In genomic region chr2:60569680-60570111, GRCh38 we compare ENCODE assay signal across 11 cellular contexts. TPM values are rescaled to one million over a fixed set of nuclear protein-coding genes. Genes with fewer than 3 reads are reported as not detected.
DNase-seq lines count a peak whose midpoint lies in the region; ATAC-seq, FAIRE-seq and TF ChIP-seq lines count a peak whose summit lies in the region.
"Had no signal": no experiment of that assay in that cellular context is flagged by ENCODE, and none has a peak within 500 bp of the region (broad histone marks: within the 10 kb centered on the region; RNA-seq: fewer than 3 reads in every experiment).

No MANE protein-coding gene starts in this region.

- H2AFZ ChIP-seq in astrocyte (ENCODE audit: low read depth, low read length), result peak overlapping the region; percentile 47

- H3K4me2 ChIP-seq in A549 (peak overlapping the region; percentile 55), astrocyte (ENCODE audit: low read length) (peak overlapping the region; percentile 96)

- H3K4me3 ChIP-seq in A549 (no peak overlapping the region; the same call in 2 of the 3 replicates), GM12864 (ENCODE audit: low read depth, low read length) (peak overlapping the region; percentile 18; the same call in 1 of the 2 replicates), astrocyte (ENCODE audit: insufficient read depth, low read depth, low read length) (peak overlapping the region; percentile 58), SJCRH30 (no peak overlapping the region)

- FAIRE-seq in A549 (lab: Jason Lieb, UNC) (no peak), astrocyte (lab: Jason Lieb, UNC) (no peak)
- FAIRE-seq: small intestine had no signal

- H3K9ac ChIP-seq in astrocyte (ENCODE audit: low read length), result peak overlapping the region; percentile 53

- CTCF ChIA-PET in A549 (lab: Yijun Ruan, JAX), result interaction anchor here (0.6 to 5.7 kb wide), 4 partner anchors 9 to 1488 kb away, joined by 3 to 33 read pairs (median 12); no protein-coding TSS in a partner anchor

- TF ChIP-seq POLR2A in A549 (IDR thresholded peaks at IDR 0.05; ENCODE audit: low read length), result no peak

- in situ Hi-C loops in GM13976 (cut with MboI; ENCODE audit: low sequenced_read_pairs, unreplicated experiment), result loop anchor here (25.0 kb wide), 2 partner anchors 1257 to 1807 kb away; no protein-coding TSS in a partner anchor

- WGBS in A549 (ENCODE audit: missing lambda C conversion rate), result 12% methylated on average over 13 of the region's 13 CpGs

- no peak overlapping the region for H3K27ac ChIP-seq in A549
- H3K27ac ChIP-seq in astrocyte (ENCODE audit: low read depth, low read length), result no peak overlapping the region
- H3K27ac ChIP-seq in SJCRH30, result no peak overlapping the region

- H3K4me1 Mint-ChIP-seq in astrocyte (ENCODE audit: low read depth, unreplicated experiment), result no peaks in the 10 kb centered on the region
- H3K4me1 Mint-ChIP-seq: stimulated activated naive CD8-positive, alpha-beta T cell treated with anti-CD3 and anti-CD28 coated beads, Interleukin-15, amount 100 ng/mL, for 72 hours had no signal

- TF ChIP-seq CTCF in A549 (IDR thresholded peaks at IDR 0.05), result no peak
- TF ChIP-seq CTCF in GM12864 (IDR thresholded peaks at IDR 0.05; ENCODE audit: low read depth, low read length, missing control alignments), result no peak
- no peak for TF ChIP-seq CTCF in astrocyte (IDR thresholded peaks at IDR 0.05; ENCODE audit: insufficient read depth, low read depth, low read length)
- TF ChIP-seq CTCF in GM13976 (IDR thresholded peaks at IDR 0.05; ENCODE audit: borderline replicate concordance, control extremely low read depth, extremely low read depth, insufficient read depth, missing control alignments), result no peak

- peaks cover 22% of the 10 kb centered on the region for H3K27me3 Mint-ChIP-seq in astrocyte (ENCODE audit: low read depth, unreplicated experiment)

- H3K79me2 ChIP-seq in astrocyte (ENCODE audit: insufficient read depth, low read length), result no peaks in the 10 kb centered on the region

- no peaks in the 10 kb centered on the region for H4K20me1 ChIP-seq in astrocyte (ENCODE audit: insufficient read depth, low read length)

- no peak for TF ChIP-seq RAD21 in A549 (conservative IDR thresholded peaks at IDR 0.05 in 1 of 2, IDR thresholded peaks at IDR 0.05 in 1 of 2)

- H3K9me3 ChIP-seq in A549, result no peaks in the 10 kb centered on the region
- H3K9me3 ChIP-seq in astrocyte (ENCODE audit: insufficient read depth, low read depth, low read length), result no peaks in the 10 kb centered on the region
- H3K9me3 ChIP-seq in SJCRH30 (replicated peaks), result no peaks in the 10 kb centered on the region

- POLR2A ChIA-PET in A549 (lab: Yijun Ruan, JAX), result interaction anchor here (0.7 kb wide), 1 partner anchor 1936 kb away, joined by 4 read pairs; no protein-coding TSS in a partner anchor

- H3K4me1 ChIP-seq in A549 (no peaks in the 10 kb centered on the region), astrocyte (ENCODE audit: insufficient read depth, low read length) (peaks cover 3% of the 10 kb centered on the region), SJCRH30 (no peaks in the 10 kb centered on the region)

- ATAC-seq in A549 (peak in 1 of 2 experiments; percentile 26; a peak in 3 of 6 replicates), HG02973 (IDR thresholded peaks at IDR 0.05; ENCODE audit: unreplicated experiment) (no peak)
- ATAC-seq: stimulated activated naive CD8-positive, alpha-beta T cell treated with anti-CD3 and anti-CD28 coated beads, Interleukin-15, amount 100 ng/mL, for 72 hours had no signal

- H3K27ac Mint-ChIP-seq in astrocyte (ENCODE audit: unreplicated experiment), result no peak overlapping the region

- no peaks in the 10 kb centered on the region for H3K36me3 Mint-ChIP-seq in astrocyte (ENCODE audit: low read depth, unreplicated experiment)

- no peaks in the 10 kb centered on the region for H3K36me3 ChIP-seq in astrocyte (ENCODE audit: insufficient read depth, low read length)
- no peaks in the 10 kb centered on the region for H3K36me3 ChIP-seq in SJCRH30

- H3K4me3 Mint-ChIP-seq in astrocyte (ENCODE audit: unreplicated experiment), result no peak overlapping the region
- H3K4me3 Mint-ChIP-seq: stimulated activated naive CD8-positive, alpha-beta T cell treated with anti-CD3 and anti-CD28 coated beads, Interleukin-15, amount 100 ng/mL, for 72 hours had no signal

- no peak for TF ChIP-seq EP300 in A549 (IDR thresholded peaks at IDR 0.05)

- DNase-seq in A549 (ENCODE audit: low read depth in 1 of 2, low spot score in 1 of 2), result no peak
- no peak for DNase-seq in GM12864 (ENCODE audit: low read depth)
- DNase-seq in astrocyte (ENCODE audit: low read depth), result no peak
- DNase-seq in kidney tubule cell (ENCODE audit: low spot score), result peak; percentile 3
- DNase-seq in activated gamma-delta T cell (lab: John Stamatoyannopoulos, UW), result no peak
- no peak for DNase-seq in SJCRH30
- no peak for DNase-seq in GM13976 (ENCODE audit: low spot score)
- DNase-seq: amniotic stem cell; small intestine; stimulated activated naive CD8-positive, alpha-beta T cell treated with anti-CD3 and anti-CD28 coated beads, Interleukin-15, amount 100 ng/mL, for 72 hours had no signal

- H3K9me3 Mint-ChIP-seq in astrocyte (ENCODE audit: unreplicated experiment), result no peaks in the 10 kb centered on the region
- H3K9me3 Mint-ChIP-seq: stimulated activated naive CD8-positive, alpha-beta T cell treated with anti-CD3 and anti-CD28 coated beads, Interleukin-15, amount 100 ng/mL, for 72 hours had no signal

- H3K27me3 ChIP-seq in astrocyte (ENCODE audit: insufficient read depth, low read length) (peaks cover 52% of the 10 kb centered on the region), SJCRH30 (peaks cover 8% of the 10 kb centered on the region)

TF ChIP-seq in A549, 52 proteins besides CTCF, POLR2A, EP300 and RAD21 (continues in another document):
- TF ChIP-seq RCOR1 (IDR thresholded peaks at IDR 0.05; ENCODE audit: low read depth, low read length) (no peak), MYC (IDR thresholded peaks at IDR 0.05; ENCODE audit: borderline replicate concordance, low read length) (no peak), JUNB (IDR thresholded peaks at IDR 0.05) (no peak), MAFK (IDR thresholded peaks at IDR 0.05; ENCODE audit: partially characterized antibody) (no peak), NR3C1 (IDR thresholded peaks at IDR 0.05) (no peak), ELK1 (IDR thresholded peaks at IDR 0.05; ENCODE audit: low read depth, low read length) (no peak), MAZ (IDR thresholded peaks at IDR 0.05; ENCODE audit: borderline replicate concordance, low read depth, low read length) (no peak), ZC3H11A (IDR thresholded peaks at IDR 0.05) (no peak), RARB (CRISPR knock-in tag; IDR thresholded peaks at IDR 0.05) (no peak), CBX8 (IDR thresholded peaks at IDR 0.05) (no peak), ATOH8 (CRISPR knock-in tag; IDR thresholded peaks at IDR 0.05; ENCODE audit: low read depth) (no peak), GATA3 (IDR thresholded peaks at IDR 0.05; ENCODE audit: borderline replicate concordance) (no peak), EHF (CRISPR knock-in tag; IDR thresholded peaks at IDR 0.05) (no peak), KDM5A (IDR thresholded peaks at IDR 0.05) (no peak), BCL3 (IDR thresholded peaks at IDR 0.05) (no peak), PHF8 (IDR thresholded peaks at IDR 0.05; ENCODE audit: borderline replicate concordance, low read depth) (no peak), FOSB (CRISPR knock-in tag; IDR thresholded peaks at IDR 0.05) (no peak), ESRRA (IDR thresholded peaks at IDR 0.05; ENCODE audit: borderline replicate concordance, low read length) (no peak)

RNA-seq across cellular contexts. Expression of gene BCL11A, which starts 16.2 kb away (rescaled TPM):
- polyA plus RNA-seq in A549 (2011; rRNA removed), result 0.12 and 0.13 TPM in 2 replicates
- 0.03 TPM in 2 replicates for polyA plus RNA-seq in A549 (2012; cell fraction: cytosol; rRNA removed)
- polyA plus RNA-seq in A549 (2012; cell fraction: nucleus; rRNA removed), result 0.01 and 0.02 TPM in 2 replicates
- 0.04 to 0.12 TPM in 2 of 3 replicates, not detected in the other for polyA plus RNA-seq in A549 (2017; fragmentation: RNase III; extraction: RNeasy Plus Mini Kit Qiagen cat#74134 plus additional on column Dnase treatment)
- 0.10 and 0.41 TPM in 2 replicates for polyA minus RNA-seq in A549 (2011; rRNA and poly(A)+ RNA removed)
- total RNA-seq in astrocyte, result 29.8 and 32.0 TPM in 2 replicates
- total RNA-seq in SJCRH30 (2014; rRNA removed; shearing (Covaris generic)), result 23.1 and 29.7 TPM in 2 replicates

Comparison
In these comparisons a context has a peak if more than half of its experiments do, and no peak if none do; other contexts are left out.
1. H3K4me3 ChIP-seq: peak in GM12864 (single experiment) and astrocyte (single experiment); none in A549 (single experiment) and SJCRH30 (single experiment).